8 cellular contexts compared by ENCODE assay signal in genomic region chr10:133357293-133358151, GRCh38. TPM values are rescaled to one million over a fixed set of nuclear protein-coding genes. Genes with fewer than 3 reads are reported as not detected.
DNase-seq lines count a peak whose midpoint lies in the region; ATAC-seq and TF ChIP-seq lines count a peak whose summit lies in the region.

Gene FUOM (minus strand): TSS chr10:133358019. CDS start chr10:133358007, 12 bp downstream.

- ATAC-seq in GM19372 (IDR thresholded peaks at IDR 0.05; ENCODE audit: low read depth, unreplicated experiment), result peak; percentile 78
- ATAC-seq in HG03558 (IDR thresholded peaks at IDR 0.05; ENCODE audit: extremely low read depth, unreplicated experiment), result peak; percentile 38

- H3K36me3 Mint-ChIP-seq in CD4-positive, alpha-beta memory T cell, result peaks cover 0 to 10% of the 10 kb centered on the region in 2 donors
- peaks cover 5% of the 10 kb centered on the region for H3K36me3 Mint-ChIP-seq in T-helper 2 cell treated with Interferon-gamma antibody and Interleukin-4, amounts not matched to agents 5 μg/mL and 100 μg/mL, for 36 hours (ENCODE audit: low read depth)

- TF ChIP-seq CTCF in astrocyte of the spinal cord (IDR thresholded peaks at IDR 0.05; ENCODE audit: low read depth, low read length), result no peak

- H3K27me3 Mint-ChIP-seq in CD4-positive, alpha-beta memory T cell, result no peaks in the 10 kb centered on the region
- no peaks in the 10 kb centered on the region for H3K27me3 Mint-ChIP-seq in T-helper 2 cell treated with Interferon-gamma antibody and Interleukin-4, amounts not matched to agents 5 μg/mL and 100 μg/mL, for 36 hours (ENCODE audit: low read depth)

- CTCF ChIA-PET in CD4-positive, alpha-beta memory T cell (lab: Charles Lee; ENCODE audit: partially characterized antibody), result no interaction called here

- no peaks in the 10 kb centered on the region for H3K27me3 ChIP-seq in CD4-positive, alpha-beta memory T cell (ENCODE audit: insufficient read depth, low read length)

- POLR2A ChIA-PET in CD4-positive, alpha-beta memory T cell (lab: Charles Lee; ENCODE audit: partially characterized antibody), result interaction anchor here (0.9 to 5.3 kb wide), 6 partner anchors 9 to 32 kb away, joined by 3 to 38 read pairs (median 5); partner anchors contain the start of gene CALY

- peak within 1 kb of the TSS in 4 of 7 donors; percentile 43 to 62 (median 56) for H3K27ac Mint-ChIP-seq in CD4-positive, alpha-beta memory T cell
- no peak within 1 kb of the TSS for H3K27ac Mint-ChIP-seq in T-helper 2 cell treated with Interferon-gamma antibody and Interleukin-4, amounts not matched to agents 5 μg/mL and 100 μg/mL, for 36 hours

- peak within 1 kb of the TSS in 1 of 2 donors; percentile 63 for H3K4me3 ChIP-seq in CD4-positive, alpha-beta memory T cell (ENCODE audit: low read length in 2 of 2)
- peak within 1 kb of the TSS; percentile 49 for H3K4me3 ChIP-seq in astrocyte of the spinal cord (ENCODE audit: low read depth, low read length)

- H3K27ac ChIP-seq in CD4-positive, alpha-beta memory T cell (ENCODE audit: low read depth, low read length), result peak within 1 kb of the TSS; percentile 52

- H3K4me3 Mint-ChIP-seq in CD4-positive, alpha-beta memory T cell, result peak within 1 kb of the TSS; percentile 67 to 82 (median 78)
- H3K4me3 Mint-ChIP-seq in T-helper 2 cell treated with Interferon-gamma antibody and Interleukin-4, amounts not matched to agents 5 μg/mL and 100 μg/mL, for 36 hours, result peak within 1 kb of the TSS; percentile 70

- peaks cover 8% of the 10 kb centered on the region for H3K4me1 ChIP-seq in CD4-positive, alpha-beta memory T cell (ENCODE audit: insufficient read depth, low read length)

- H3K4me1 Mint-ChIP-seq in CD4-positive, alpha-beta memory T cell, result peaks cover 0 to 9% (median 5%) of the 10 kb centered on the region in 4 donors
- H3K4me1 Mint-ChIP-seq in T-helper 2 cell treated with Interferon-gamma antibody and Interleukin-4, amounts not matched to agents 5 μg/mL and 100 μg/mL, for 36 hours (ENCODE audit: low read depth), result peaks cover 4% of the 10 kb centered on the region

- in situ Hi-C loops in astrocyte of the spinal cord (cut with HindIII; ENCODE audit: low sequenced_read_pairs), result no loop called here

- DNase-seq in CD4-positive, alpha-beta memory T cell, result peak; percentile 76 to 79 (median 77)
- peak; percentile 85 for DNase-seq in T-helper 2 cell treated with Interferon-gamma antibody and Interleukin-4, amounts not matched to agents 5 μg/mL and 100 μg/mL, for 36 hours (ENCODE audit: low spot score)
- DNase-seq in astrocyte of the spinal cord (ENCODE audit: low read depth, low spot score), result peak; percentile 50
- DNase-seq in iPS-NIHi7 (ENCODE audit: extremely low spot score), result peak; percentile 99
- DNase-seq in stimulated activated CD4-positive, alpha-beta T cell treated with anti-CD3 and anti-CD28 coated beads, Interleukin-12 subunit alpha, Interleukin-12 subunit beta, amount 100 ng/mL, for 48 hours (ENCODE audit: low read depth in 2 of 3, low spot score in 1 of 3), result peak; percentile 57 to 68 (median 66)
- no peak for DNase-seq in COR-L47 (lab: John Stamatoyannopoulos, UW)

- H3K9me3 Mint-ChIP-seq in CD4-positive, alpha-beta memory T cell, result no peaks in the 10 kb centered on the region
- no peaks in the 10 kb centered on the region for H3K9me3 Mint-ChIP-seq in T-helper 2 cell treated with Interferon-gamma antibody and Interleukin-4, amounts not matched to agents 5 μg/mL and 100 μg/mL, for 36 hours

- no peaks in the 10 kb centered on the region for H3K9me3 ChIP-seq in CD4-positive, alpha-beta memory T cell (ENCODE audit: control insufficient read depth in 1 of 2, low read length in 2 of 2)

- no peaks in the 10 kb centered on the region for H3K36me3 ChIP-seq in CD4-positive, alpha-beta memory T cell (ENCODE audit: insufficient read depth, low read length)

- intact Hi-C loops in CD4-positive, alpha-beta memory T cell (cut with micrococcal nuclease), result loop anchor here (1.0 to 5.0 kb wide), 4 partner anchors 16 to 49 kb away; partner anchors contain the start of genes CALY, ECHS1, MTG1 and TUBGCP2

RNA-seq across cellular contexts. Expression of gene FUOM, which starts in this region (rescaled TPM):
- 10 to 100 TPM; 17.1 to 18.1 TPM for total RNA-seq in CD4-positive, alpha-beta memory T cell
- 10 to 100 TPM; 15.6 to 16.3 TPM for polyA plus RNA-seq in CD4-positive, alpha-beta memory T cell
